8 cellular contexts compared by ENCODE assay signal in the genomic region with DNA sequence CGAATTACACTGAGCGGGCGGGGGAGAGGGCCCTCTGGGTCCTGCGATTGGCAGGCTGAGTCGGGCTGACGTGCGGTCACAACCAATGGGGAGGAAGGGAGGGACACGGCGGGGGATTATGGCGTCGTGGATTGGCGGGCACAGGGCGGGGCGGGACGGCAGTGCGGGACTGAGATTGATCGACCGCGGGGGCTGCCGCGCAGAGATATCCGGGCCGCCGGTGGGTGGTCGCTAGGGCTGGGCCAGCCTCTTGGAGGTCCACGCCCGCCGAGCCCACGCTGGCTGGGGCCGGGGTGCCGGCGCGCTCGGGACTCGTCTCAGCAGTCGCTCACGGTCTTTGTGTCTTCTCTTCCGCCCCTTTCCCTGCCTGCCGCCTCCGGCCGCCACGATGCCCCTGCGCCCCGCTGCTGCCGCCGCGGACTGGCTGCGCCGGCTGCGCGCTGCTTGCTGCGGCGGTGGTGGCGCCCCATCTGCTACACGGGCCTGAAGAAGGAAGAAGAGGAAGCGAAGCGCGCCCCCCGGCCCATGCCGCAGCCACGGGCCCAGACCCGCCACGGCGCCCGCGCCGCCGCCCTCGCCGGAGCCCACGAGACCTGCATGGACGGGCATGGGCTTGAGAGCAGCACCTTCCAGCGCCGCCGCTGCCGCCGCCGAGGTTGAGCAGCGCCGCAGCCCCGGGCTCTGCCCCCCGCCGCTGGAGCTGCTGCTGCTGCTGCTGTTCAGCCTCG. TPM values are rescaled to one million over a fixed set of nuclear protein-coding genes. Genes with fewer than 3 reads are reported as not detected.
A peak's percentile ranks its signal among the peaks of the same experiment; 100 is the strongest.
DNase-seq lines count a peak whose midpoint lies in the region; ATAC-seq and TF ChIP-seq lines count a peak whose summit lies in the region.

A gene with protein sequence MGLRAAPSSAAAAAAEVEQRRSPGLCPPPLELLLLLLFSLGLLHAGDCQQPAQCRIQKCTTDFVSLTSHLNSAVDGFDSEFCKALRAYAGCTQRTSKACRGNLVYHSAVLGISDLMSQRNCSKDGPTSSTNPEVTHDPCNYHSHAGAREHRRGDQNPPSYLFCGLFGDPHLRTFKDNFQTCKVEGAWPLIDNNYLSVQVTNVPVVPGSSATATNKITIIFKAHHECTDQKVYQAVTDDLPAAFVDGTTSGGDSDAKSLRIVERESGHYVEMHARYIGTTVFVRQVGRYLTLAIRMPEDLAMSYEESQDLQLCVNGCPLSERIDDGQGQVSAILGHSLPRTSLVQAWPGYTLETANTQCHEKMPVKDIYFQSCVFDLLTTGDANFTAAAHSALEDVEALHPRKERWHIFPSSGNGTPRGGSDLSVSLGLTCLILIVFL (plus strand): TSS at position 200 of the 728 bp plus-strand sequence. CDS start 408 bp downstream, at position 608.

- intact Hi-C loops in left colon (cut with DNase I, micrococcal nuclease) = no loop called here

- peak; percentile 82 for ATAC-seq in HG03175 (IDR thresholded peaks at IDR 0.05; ENCODE audit: unreplicated experiment)
- peak; percentile 74 for ATAC-seq in left colon

- peak within 1 kb of the TSS; percentile 96 for H3K4me3 Mint-ChIP-seq in activated CD4-positive, alpha-beta T cell treated with anti-CD3 and anti-CD28 coated beads, Interleukin-2, amount 10 ng/mL, durations not matched to agents 7 days and 5 days

- peak within 1 kb of the TSS; percentile 84 for H3K27ac Mint-ChIP-seq in activated CD4-positive, alpha-beta T cell treated with anti-CD3 and anti-CD28 coated beads, Interleukin-2, amount 10 ng/mL, durations not matched to agents 7 days and 5 days

- peaks cover 50% of the 10 kb centered on the region for H3K4me1 Mint-ChIP-seq in activated CD4-positive, alpha-beta T cell treated with anti-CD3 and anti-CD28 coated beads, Interleukin-2, amount 10 ng/mL, durations not matched to agents 7 days and 5 days

- in situ Hi-C loops in ACHN (cut with HindIII; ENCODE audit: low pct_ligation_motif_present, low pct_unique_long_range_greater_than_20kb, low sequenced_read_pairs) (no loop called here), GM18951 (cut with MboI; ENCODE audit: low sequenced_read_pairs, unreplicated experiment) (loop anchor here (10.0 kb wide), 1 partner anchor 261 kb away; no protein-coding TSS in a partner anchor)

- POLR2A ChIA-PET in activated CD4-positive, alpha-beta T cell treated with anti-CD3 and anti-CD28 coated beads, Interleukin-2, amount 10 ng/mL, durations not matched to agents 7 days and 5 days (lab: Charles Lee) = no interaction called here

- DNase-seq in ACHN (peak; percentile 96), NCI-H446 (lab: John Stamatoyannopoulos, UW) (peak; percentile 94 to 97), cortex of kidney (lab: John Stamatoyannopoulos, UW) (peak; percentile 67), left colon (peak; percentile 97 to 99)
- DNase-seq in activated CD4-positive, alpha-beta T cell treated with anti-CD3 and anti-CD28 coated beads, Interleukin-2, amount 10 ng/mL, durations not matched to agents 7 days and 5 days = peak; percentile 90
- DNase-seq in stimulated activated CD4-positive, alpha-beta T cell treated with anti-CD3 and anti-CD28 coated beads, Interleukin-1b, Interleukin-23, amount 100 ng/mL, for 4 hours (ENCODE audit: low read depth in 2 of 2) = peak; percentile 83 to 86

- H3K9me3 Mint-ChIP-seq in activated CD4-positive, alpha-beta T cell treated with anti-CD3 and anti-CD28 coated beads, Interleukin-2, amount 10 ng/mL, durations not matched to agents 7 days and 5 days = no peaks in the 10 kb centered on the region

- no peaks in the 10 kb centered on the region for H3K36me3 Mint-ChIP-seq in activated CD4-positive, alpha-beta T cell treated with anti-CD3 and anti-CD28 coated beads, Interleukin-2, amount 10 ng/mL, durations not matched to agents 7 days and 5 days (ENCODE audit: low read depth)

- CTCF ChIA-PET in activated CD4-positive, alpha-beta T cell treated with anti-CD3 and anti-CD28 coated beads, Interleukin-2, amount 10 ng/mL, durations not matched to agents 7 days and 5 days (lab: Charles Lee) = no interaction called here

- H3K27me3 Mint-ChIP-seq in activated CD4-positive, alpha-beta T cell treated with anti-CD3 and anti-CD28 coated beads, Interleukin-2, amount 10 ng/mL, durations not matched to agents 7 days and 5 days = peaks cover 68% of the 10 kb centered on the region

- TF ChIP-seq POLR2A in GM18951 (IDR thresholded peaks at IDR 0.05; ENCODE audit: extremely low read depth, insufficient read depth, insufficient read length) = peak; percentile 67

RNA-seq across cellular contexts. Expression of the gene that starts here (rescaled TPM):
- 1 to 10 TPM; 1.4 to 1.7 TPM for total RNA-seq in activated CD4-positive, alpha-beta T cell treated with anti-CD3 and anti-CD28 coated beads, Interleukin-2, amount 10 ng/mL, durations not matched to agents 7 days and 5 days
- total RNA-seq in left colon = 10 to 100 TPM; 53.9 to 63.9 TPM

Comparison
In these comparisons a context has a peak if more than half of its experiments do, and no peak if none do; other contexts are left out.
1. Peak in every context shown above with its lines: DNase-seq and ATAC-seq.
2. RNA of the gene that starts here (total RNA-seq): 53.9 to 63.9 TPM in left colon; 1.4 to 1.7 TPM in activated CD4-positive, alpha-beta T cell treated with anti-CD3 and anti-CD28 coated beads, Interleukin-2, amount 10 ng/mL, durations not matched to agents 7 days and 5 days; every median in the first group is over 10 times any median in the second.